ENCODE assay signal across 10 cellular contexts in genomic region chr9:35406183-35406959, GRCh38.
DNase-seq lines count a peak whose midpoint lies in the region; ATAC-seq and TF ChIP-seq lines count a peak whose summit lies in the region.
"Had no signal": no experiment of that assay in that cellular context is flagged by ENCODE, and none has a peak within 500 bp of the region (broad histone marks: within the 10 kb centered on the region; RNA-seq: fewer than 3 reads in every experiment).

No MANE protein-coding gene starts in this region.

- POLR2A ChIA-PET in CD4-positive, alpha-beta T cell (lab: Charles Lee), result no interaction called here
- POLR2A ChIA-PET in activated CD8-positive, alpha-beta T cell treated with anti-CD3 and anti-CD28 coated beads for 36 hours (lab: Charles Lee), result no interaction called here

- no peak for TF ChIP-seq CTCF in CD4-positive, alpha-beta T cell (IDR thresholded peaks at IDR 0.05)
- no peak for TF ChIP-seq CTCF in activated CD8-positive, alpha-beta T cell treated with anti-CD3 and anti-CD28 coated beads for 36 hours (IDR thresholded peaks at IDR 0.05)
- TF ChIP-seq CTCF in fibroblast of villous mesenchyme (IDR thresholded peaks at IDR 0.05; ENCODE audit: insufficient read depth, low read depth, low read length), result no peak
- TF ChIP-seq CTCF in progenitor cell of endocrine pancreas (IDR thresholded peaks at IDR 0.05; ENCODE audit: unreplicated experiment), result no peak

- peak overlapping the region; percentile 2 for H3K4me3 ChIP-seq in fibroblast of villous mesenchyme (ENCODE audit: low read depth, low read length)

- H3K4me3 Mint-ChIP-seq in CD4-positive, alpha-beta T cell, result no peak overlapping the region
- H3K4me3 Mint-ChIP-seq in activated CD8-positive, alpha-beta T cell treated with anti-CD3 and anti-CD28 coated beads for 36 hours, result no peak overlapping the region
- H3K4me3 Mint-ChIP-seq in progenitor cell of endocrine pancreas (ENCODE audit: low read depth), result peak overlapping the region; percentile 39
- H3K4me3 Mint-ChIP-seq: CD8-positive, alpha-beta memory T cell had no signal

- peaks cover 6% of the 10 kb centered on the region for H3K4me1 Mint-ChIP-seq in CD4-positive, alpha-beta T cell (ENCODE audit: low read depth)
- no peaks in the 10 kb centered on the region for H3K4me1 Mint-ChIP-seq in activated CD8-positive, alpha-beta T cell treated with anti-CD3 and anti-CD28 coated beads for 36 hours (ENCODE audit: low read depth)
- no peaks in the 10 kb centered on the region for H3K4me1 Mint-ChIP-seq in progenitor cell of endocrine pancreas (ENCODE audit: low read depth)
- H3K4me1 Mint-ChIP-seq: CD8-positive, alpha-beta memory T cell had no signal

- no peak overlapping the region for H3K27ac ChIP-seq in CD4-positive, alpha-beta T cell (ENCODE audit: low read depth, low read length)

- no peak overlapping the region for H3K27ac Mint-ChIP-seq in CD4-positive, alpha-beta T cell
- H3K27ac Mint-ChIP-seq in activated CD8-positive, alpha-beta T cell treated with anti-CD3 and anti-CD28 coated beads for 36 hours, result no peak overlapping the region
- peak overlapping the region; percentile 17 for H3K27ac Mint-ChIP-seq in progenitor cell of endocrine pancreas
- H3K27ac Mint-ChIP-seq: CD8-positive, alpha-beta memory T cell had no signal

- CTCF ChIA-PET in CD4-positive, alpha-beta T cell (lab: Charles Lee), result no interaction called here
- CTCF ChIA-PET in activated CD8-positive, alpha-beta T cell treated with anti-CD3 and anti-CD28 coated beads for 36 hours (lab: Charles Lee), result no interaction called here

- H3K36me3 Mint-ChIP-seq in CD4-positive, alpha-beta T cell (ENCODE audit: low read depth), result no peaks in the 10 kb centered on the region
- H3K36me3 Mint-ChIP-seq in activated CD8-positive, alpha-beta T cell treated with anti-CD3 and anti-CD28 coated beads for 36 hours (ENCODE audit: low read depth), result no peaks in the 10 kb centered on the region
- H3K36me3 Mint-ChIP-seq in progenitor cell of endocrine pancreas (ENCODE audit: insufficient read depth), result peaks cover 23% of the 10 kb centered on the region
- H3K36me3 Mint-ChIP-seq: CD8-positive, alpha-beta memory T cell had no signal

- H3K9me3 ChIP-seq in CD4-positive, alpha-beta T cell (ENCODE audit: control insufficient read depth, low read length), result no peaks in the 10 kb centered on the region

- H3K9me3 Mint-ChIP-seq in CD4-positive, alpha-beta T cell, result no peaks in the 10 kb centered on the region
- H3K9me3 Mint-ChIP-seq in activated CD8-positive, alpha-beta T cell treated with anti-CD3 and anti-CD28 coated beads for 36 hours, result no peaks in the 10 kb centered on the region
- no peaks in the 10 kb centered on the region for H3K9me3 Mint-ChIP-seq in progenitor cell of endocrine pancreas (ENCODE audit: low read depth)
- H3K9me3 Mint-ChIP-seq: CD8-positive, alpha-beta memory T cell had no signal

- peaks cover 11% of the 10 kb centered on the region for H3K27me3 ChIP-seq in CD4-positive, alpha-beta T cell (ENCODE audit: control insufficient read depth, insufficient read depth, low read length)

- peak in 6 of 10 experiments; percentile 2 to 42 (median 22) for DNase-seq in CD4-positive, alpha-beta T cell
- peak; percentile 63 for DNase-seq in activated CD8-positive, alpha-beta T cell treated with anti-CD3 and anti-CD28 coated beads for 36 hours
- peak; percentile 5 for DNase-seq in fibroblast of villous mesenchyme (ENCODE audit: low read depth)
- DNase-seq in progenitor cell of endocrine pancreas (ENCODE audit: low spot score, unreplicated experiment), result peak; percentile 29
- DNase-seq in SIG-M5 (lab: John Stamatoyannopoulos, UW), result no peak
- DNase-seq in AML-193 (lab: John Stamatoyannopoulos, UW), result no peak
- DNase-seq: NCI-H2171 treated with DMSO at 0.1 percent for 48 hours had no signal

- peaks cover 39% of the 10 kb centered on the region for H3K27me3 Mint-ChIP-seq in CD4-positive, alpha-beta T cell
- peaks cover 16% of the 10 kb centered on the region for H3K27me3 Mint-ChIP-seq in activated CD8-positive, alpha-beta T cell treated with anti-CD3 and anti-CD28 coated beads for 36 hours
- no peaks in the 10 kb centered on the region for H3K27me3 Mint-ChIP-seq in progenitor cell of endocrine pancreas

- intact Hi-C loops in CD4-positive, alpha-beta T cell (cut with DNase I, micrococcal nuclease), result no loop called here
- intact Hi-C loops in activated CD8-positive, alpha-beta T cell treated with anti-CD3 and anti-CD28 coated beads for 36 hours (cut with micrococcal nuclease), result no loop called here

- peak; percentile 66 for ATAC-seq in CD4-positive, alpha-beta T cell (ENCODE audit: poor library complexity)
- ATAC-seq in activated CD8-positive, alpha-beta T cell treated with anti-CD3 and anti-CD28 coated beads for 36 hours, result peak; percentile 74
- ATAC-seq in HG02938 (IDR thresholded peaks at IDR 0.05; ENCODE audit: unreplicated experiment) (no peak), GM21390 (IDR thresholded peaks at IDR 0.05; ENCODE audit: unreplicated experiment) (no peak)

Comparison
In these comparisons a context has a peak if more than half of its experiments do, and no peak if none do; other contexts are left out.
1. ATAC-seq: peak in CD4-positive, alpha-beta T cell (single experiment) and activated CD8-positive, alpha-beta T cell treated with anti-CD3 and anti-CD28 coated beads for 36 hours (single experiment); none in HG02938 (single experiment) and GM21390 (single experiment).
2. DNase-seq: peak in CD4-positive, alpha-beta T cell (6 of 10), activated CD8-positive, alpha-beta T cell treated with anti-CD3 and anti-CD28 coated beads for 36 hours (single experiment), fibroblast of villous mesenchyme (single experiment) and progenitor cell of endocrine pancreas (single experiment); none in SIG-M5 (single experiment) and AML-193 (0 of 2).